32 cellular contexts compared by ENCODE assay signal in the genomic region with DNA sequence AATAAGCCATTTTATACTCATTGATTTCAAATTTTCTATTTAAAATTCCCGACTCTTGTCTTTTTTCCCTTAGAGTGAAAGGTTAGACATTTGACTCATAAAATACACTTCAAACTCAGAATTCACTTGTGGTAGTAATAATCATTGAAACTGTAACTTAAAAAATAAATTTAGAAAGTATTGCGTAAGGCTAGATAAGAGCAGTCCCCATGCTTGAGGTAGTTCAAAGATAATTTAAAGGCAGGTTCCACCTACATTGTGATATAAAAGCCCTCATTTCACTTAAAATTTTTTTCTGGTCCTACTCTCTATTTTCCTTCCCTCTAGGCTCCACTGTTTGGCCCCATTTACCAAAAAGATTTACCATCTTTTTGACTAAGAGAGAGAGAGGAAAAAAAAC.
"Had no signal": no experiment of that assay in that cellular context is flagged by ENCODE, and none has a peak within 500 bp of the region (broad histone marks: within the 10 kb centered on the region; RNA-seq: fewer than 3 reads in every experiment).

No MANE protein-coding gene starts in this region.

- H3K27me3 ChIP-seq: adrenal gland, breast epithelium, colonic mucosa, esophagus squamous epithelium, gastroesophageal sphincter had no signal

- DNase-seq: activated B cell treated with CpG ODN at 0.5 μM for 24 hours; activated CD4-positive, alpha-beta T cell treated with anti-CD3 and anti-CD28 coated beads for 48 hours; activated CD4-positive, alpha-beta T cell treated with anti-CD3 and anti-CD28 coated beads, Interleukin-2, amount 50 U/mL, for 1 hour; activated CD4-positive, alpha-beta T cell treated with anti-CD3 and anti-CD28 coated beads, Interleukin-2, amount 50 U/mL, for 48 hours; activated CD8-positive, alpha-beta memory T cell treated with anti-CD3 and anti-CD28 coated beads for 24 hours; activated CD8-positive, alpha-beta T cell treated with anti-CD3 and anti-CD28 coated beads for 36 hours; activated effector memory CD4-positive, alpha-beta T cell treated with anti-CD3 and anti-CD28 coated beads, Interleukin-2, amount 50 U/mL, for 16 hours; activated naive CD4-positive, alpha-beta T cell treated with anti-CD3 and anti-CD28 coated beads for 36 hours; activated naive CD8-positive, alpha-beta T cell treated with anti-CD3 and anti-CD28 coated beads for 36 hours; activated naive CD8-positive, alpha-beta T cell treated with anti-CD3 and anti-CD28 coated beads, Interleukin-2, amount 50 U/mL, for 24 hours; activated T-cell treated with anti-CD3 and anti-CD28 coated beads, Interleukin-2, amount 50 U/mL, for 1 hour; activated T-cell treated with anti-CD3 and anti-CD28 coated beads, Interleukin-2, amount 50 U/mL, for 48 hours; adrenal gland; amygdala; aorta; central memory CD4-positive, alpha-beta T cell; cerebellar nuclear complex; colonic mucosa; effector CD8-positive, alpha-beta T cell; esophagus squamous epithelium; foreskin melanocyte; T-helper 1 cell; T-helper 17 cell; T1000; WERI-Rb-1 had no signal

- H3K4me3 ChIP-seq: adrenal gland, breast epithelium, cardiac muscle cell, colonic mucosa, esophagus squamous epithelium, gastroesophageal sphincter had no signal

- ATAC-seq: activated CD4-positive, CD25-positive, alpha-beta regulatory T cell treated with anti-CD3 and anti-CD28 coated beads, Interleukin-2, amount 50 U/mL, for 24 hours; activated CD8-positive, alpha-beta T cell treated with anti-CD3 and anti-CD28 coated beads for 36 hours; activated naive CD8-positive, alpha-beta T cell treated with anti-CD3 and anti-CD28 coated beads, Interleukin-2, amount 50 U/mL, for 24 hours; gastroesophageal sphincter; T-helper 17 cell had no signal

- H3K4me1 ChIP-seq: adrenal gland, breast epithelium, colonic mucosa, esophagus squamous epithelium, gastroesophageal sphincter had no signal

- H3K36me3 ChIP-seq: adrenal gland, breast epithelium, cardiac muscle cell, colonic mucosa, esophagus squamous epithelium, gastroesophageal sphincter, WERI-Rb-1 had no signal

- FAIRE-seq: endometrium, endothelial cell of umbilical vein had no signal

- H3K9me3 ChIP-seq: adrenal gland, breast epithelium, colonic mucosa, esophagus squamous epithelium had no signal

- H3K27ac ChIP-seq: adrenal gland, breast epithelium, cardiac muscle cell, colonic mucosa, epithelial cell of prostate, esophagus squamous epithelium, gastroesophageal sphincter, WERI-Rb-1 had no signal
